In genomic region chr5:138654281-138654867, GRCh38 we compare ENCODE assay signal across 8 cellular contexts.
A peak's percentile ranks its signal among the peaks of the same experiment; 100 is the strongest.
DNase-seq lines count a peak whose midpoint lies in the region; TF ChIP-seq lines count a peak whose summit lies in the region.

No MANE protein-coding gene starts in this region.

- H3K27me3 Mint-ChIP-seq in immature natural killer cell (ENCODE audit: low read depth in 3 of 3): peaks cover 27 to 60% (median 47%) of the 10 kb centered on the region in 3 donors

- H4K20me1 ChIP-seq in KMS-11 (ENCODE audit: insufficient read depth): no peaks in the 10 kb centered on the region

- H3K4me2 ChIP-seq in KMS-11: peak overlapping the region; percentile 93

- H3K4me3 Mint-ChIP-seq in immature natural killer cell: peak overlapping the region; percentile 45 to 71 (median 57)

- H3K4me1 Mint-ChIP-seq in immature natural killer cell: peaks cover 25 to 29% of the 10 kb centered on the region in 2 donors

- no peak overlapping the region for H3K27ac ChIP-seq in AG04450 (ENCODE audit: low read depth, low read length)
- no peak overlapping the region for H3K27ac ChIP-seq in KMS-11

- no peak overlapping the region for H2AFZ ChIP-seq in KMS-11 (ENCODE audit: low read depth)

- H3K79me2 ChIP-seq in KMS-11 (ENCODE audit: insufficient read depth, low read depth): no peaks in the 10 kb centered on the region

- H3K36me3 ChIP-seq in KMS-11 (ENCODE audit: insufficient read depth): no peaks in the 10 kb centered on the region

- POLR2A ChIA-PET in AG04450 (lab: Yijun Ruan, JAX): no interaction called here

- no peaks in the 10 kb centered on the region for H3K9me3 ChIP-seq in AG04450 (ENCODE audit: control insufficient read depth, insufficient read depth, low read length)

- DNase-seq in AG04450 (ENCODE audit: low read depth, low spot score) (peak; percentile 13), GM20000 (ENCODE audit: low spot score) (peak; percentile 53), immature natural killer cell (peak; percentile 77 to 81 (median 81)), DMS 273 treated with DMSO at 0.1 percent for 48 hours (lab: John Stamatoyannopoulos, UW) (no peak), NCI-H2196 (lab: John Stamatoyannopoulos, UW; ENCODE audit: unreplicated experiment) (no peak)
- peak; percentile 51 for DNase-seq in activated CD8-positive, alpha-beta memory T cell treated with anti-CD3 and anti-CD28 coated beads, Interleukin-2, amount 50 U/mL, for 1 hour (ENCODE audit: extremely low read depth)
- DNase-seq in stimulated activated CD8-positive, alpha-beta memory T cell treated with anti-CD3 and anti-CD28 coated beads, Interleukin-7, amount 100 ng/mL, for 48 hours (ENCODE audit: extremely low read depth in 1 of 2, low read depth in 1 of 2): peak; percentile 55 to 83

- H3K4me1 ChIP-seq in KMS-11 (ENCODE audit: low read depth, poor library complexity, severe bottlenecking): peaks cover 21% of the 10 kb centered on the region

- peak overlapping the region in 5 of 6 donors; percentile 51 to 86 (median 75) for H3K27ac Mint-ChIP-seq in immature natural killer cell

- H3K9ac ChIP-seq in KMS-11: no peak overlapping the region

- CTCF ChIA-PET in AG04450 (lab: Charles Lee): interaction anchor here (0.6 kb wide), 1 partner anchor 75 kb away, joined by 7 read pairs; no protein-coding TSS in a partner anchor

- H3K36me3 Mint-ChIP-seq in immature natural killer cell: peaks cover 0 to 4% (median 0%) of the 10 kb centered on the region in 3 donors

- no peak for TF ChIP-seq CTCF in AG04450 (IDR thresholded peaks at IDR 0.05; ENCODE audit: low read depth, low read length)
- TF ChIP-seq CTCF in GM20000 (IDR thresholded peaks at IDR 0.05; ENCODE audit: extremely low read depth, missing control alignments): no peak
- TF ChIP-seq CTCF in KMS-11 (conservative IDR thresholded peaks at IDR 0.05; ENCODE audit: low read depth, low read length): no peak

- H3K27me3 ChIP-seq in AG04450 (ENCODE audit: control insufficient read depth, insufficient read depth, low read length) (peaks cover 27% of the 10 kb centered on the region), KMS-11 (ENCODE audit: insufficient read depth, low read depth) (peaks cover 36% of the 10 kb centered on the region)

- H3K9me3 Mint-ChIP-seq in immature natural killer cell: peaks cover 0 to 4% (median 0%) of the 10 kb centered on the region in 6 donors

- H3K4me3 ChIP-seq in AG04450 (ENCODE audit: low read depth, low read length) (no peak overlapping the region), KMS-11 (IDR thresholded peaks at IDR 0.05; ENCODE audit: insufficient read depth, low read depth, low read length) (no peak overlapping the region)

Comparison
In these comparisons a context has a peak if more than half of its experiments do, and no peak if none do; other contexts are left out.
1. DNase-seq: peak in AG04450 (single experiment), GM20000 (single experiment), activated CD8-positive, alpha-beta memory T cell treated with anti-CD3 and anti-CD28 coated beads, Interleukin-2, amount 50 U/mL, for 1 hour (single experiment), immature natural killer cell (3 of 3) and stimulated activated CD8-positive, alpha-beta memory T cell treated with anti-CD3 and anti-CD28 coated beads, Interleukin-7, amount 100 ng/mL, for 48 hours (2 of 2); none in DMS 273 treated with DMSO at 0.1 percent for 48 hours (single experiment) and NCI-H2196 (single experiment).